Comparison of ENCODE assay signal across 10 cellular contexts in genomic region chrX:13488706-13489105, GRCh38.
DNase-seq lines count a peak whose midpoint lies in the region; ATAC-seq and TF ChIP-seq lines count a peak whose summit lies in the region.
"Had no signal": no experiment of that assay in that cellular context is flagged by ENCODE, and none has a peak within 500 bp of the region (broad histone marks: within the 10 kb centered on the region; RNA-seq: fewer than 3 reads in every experiment).

No MANE protein-coding gene starts in this region.

- H3K9me3 ChIP-seq in Panc1 (ENCODE audit: control insufficient read depth, insufficient read depth, low read depth, low read length) = no peaks in the 10 kb centered on the region
- H3K9me3 ChIP-seq in esophagus muscularis mucosa = no peaks in the 10 kb centered on the region
- H3K9me3 ChIP-seq in sigmoid colon = no peaks in the 10 kb centered on the region

- no TSS peak for BruUV-seq in Panc1 (replicated peaks; lab: Mats Ljungman, UMichigan)

- no peaks in the 10 kb centered on the region for H3K9me3 Mint-ChIP-seq in effector memory CD8-positive, alpha-beta T cell
- H3K9me3 Mint-ChIP-seq: central memory CD8-positive, alpha-beta T cell had no signal

- no peak overlapping the region for H3K4me3 Mint-ChIP-seq in effector memory CD8-positive, alpha-beta T cell
- H3K4me3 Mint-ChIP-seq: central memory CD8-positive, alpha-beta T cell had no signal

- TF ChIP-seq EP300 in esophagus muscularis mucosa (IDR thresholded peaks at IDR 0.05) (no peak), sigmoid colon (IDR thresholded peaks at IDR 0.05) (no peak)

- DNase-seq in Panc1 (ENCODE audit: low read depth, low spot score) = no peak
- no peak for DNase-seq in esophagus muscularis mucosa (ENCODE audit: extremely low spot score)
- no peak for DNase-seq in sigmoid colon
- DNase-seq in effector memory CD8-positive, alpha-beta T cell = no peak
- DNase-seq in NCI-H748 treated with DMSO at 0.1 percent for 48 hours (lab: John Stamatoyannopoulos, UW) = no peak
- DNase-seq in NCI-H1092 (lab: John Stamatoyannopoulos, UW) = no peak
- DNase-seq in NCI-H774 (lab: John Stamatoyannopoulos, UW) = no peak
- DNase-seq: GF-D8 had no signal

- H3K27ac Mint-ChIP-seq in effector memory CD8-positive, alpha-beta T cell = no peak overlapping the region

- no peaks in the 10 kb centered on the region for H3K27me3 ChIP-seq in ACC112 (ENCODE audit: insufficient read depth, low read length)
- no peaks in the 10 kb centered on the region for H3K27me3 ChIP-seq in Panc1 (ENCODE audit: control insufficient read depth, insufficient read depth, low read length)
- H3K27me3 ChIP-seq in esophagus muscularis mucosa = no peaks in the 10 kb centered on the region
- H3K27me3 ChIP-seq in sigmoid colon = no peaks in the 10 kb centered on the region

- TF ChIP-seq CTCF in Panc1 (IDR thresholded peaks at IDR 0.05) (no peak), esophagus muscularis mucosa (IDR thresholded peaks at IDR 0.05) (no peak), sigmoid colon (IDR thresholded peaks at IDR 0.05) (no peak)

- intact Hi-C loops in Panc1 (cut with micrococcal nuclease; ENCODE audit: unreplicated experiment) (loop anchor here (5.0 to 10.0 kb wide), 2 partner anchors 91 to 514 kb away; partner anchors contain the start of gene TMSB4X), esophagus muscularis mucosa (cut with DNase I) (loop anchor here (2.0 kb wide), 1 partner anchor 518 kb away; no protein-coding TSS in a partner anchor), sigmoid colon (cut with DNase I) (loop anchor here (5.0 to 10.0 kb wide), 3 partner anchors 54 to 541 kb away; no protein-coding TSS in a partner anchor)

- POLR2A ChIA-PET in Panc1 (lab: Charles Lee) = no interaction called here

- TF ChIP-seq POLR2A in esophagus muscularis mucosa (IDR thresholded peaks at IDR 0.05; ENCODE audit: low read depth) (no peak), sigmoid colon (IDR thresholded peaks at IDR 0.05) (no peak)

- H3K27ac ChIP-seq in ACC112 (ENCODE audit: low read depth, low read length) = peak overlapping the region; percentile 100
- peak overlapping the region; percentile 88; the same call in 1 of the 2 replicates for H3K27ac ChIP-seq in Panc1 (ENCODE audit: low read length)
- H3K27ac ChIP-seq in esophagus muscularis mucosa (replicated peaks in 1 of 4) = peak overlapping the region; percentile 65 to 83 (median 79)
- H3K27ac ChIP-seq in sigmoid colon = peak overlapping the region in 3 of 4 donors; percentile 65 to 76 (median 65)

- no peak overlapping the region for H2AFZ ChIP-seq in ACC112 (ENCODE audit: low read length, unreplicated experiment)

- H3K36me3 ChIP-seq in ACC112 (ENCODE audit: insufficient read depth, low read length) (no peaks in the 10 kb centered on the region), Panc1 (ENCODE audit: control insufficient read depth, insufficient read depth, low read length) (no peaks in the 10 kb centered on the region), esophagus muscularis mucosa (no peaks in the 10 kb centered on the region), sigmoid colon (no peaks in the 10 kb centered on the region)

- 72% methylated on average over 5 of the region's 5 CpGs for WGBS in esophagus muscularis mucosa
- WGBS in sigmoid colon, 2 donors = 66 to 74% methylated on average over 5 of the region's 5 CpGs

- peaks cover 35% of the 10 kb centered on the region for H3K4me1 ChIP-seq in ACC112 (ENCODE audit: control insufficient read depth, insufficient read depth, low read length, unreplicated experiment)
- H3K4me1 ChIP-seq in Panc1 (ENCODE audit: control insufficient read depth, insufficient read depth, low read length) = peaks cover 3% of the 10 kb centered on the region; the same call in 1 of the 2 replicates
- H3K4me1 ChIP-seq in esophagus muscularis mucosa = peaks cover 0 to 31% (median 21%) of the 10 kb centered on the region in 4 donors
- H3K4me1 ChIP-seq in sigmoid colon = peaks cover 0 to 11% (median 0%) of the 10 kb centered on the region in 4 donors

- in situ Hi-C loops in Panc1 (cut with HindIII; ENCODE audit: low pct_unique_long_range_greater_than_20kb, low sequenced_read_pairs) = no loop called here

- no peak for ATAC-seq in Panc1
- ATAC-seq in effector memory CD8-positive, alpha-beta T cell (replicated peaks) = no peak

- no peaks in the 10 kb centered on the region for H3K79me2 ChIP-seq in ACC112 (ENCODE audit: control insufficient read depth, insufficient read depth, low read length, unreplicated experiment)

- H3K4me3 ChIP-seq in ACC112 (ENCODE audit: low read depth, low read length) = peak overlapping the region; percentile 44; the same call in 1 of the 2 replicates
- H3K4me3 ChIP-seq in Panc1 (ENCODE audit: low read depth in 2 of 2, low read length in 2 of 2) = no peak overlapping the region
- H3K4me3 ChIP-seq in esophagus muscularis mucosa = no peak overlapping the region
- no peak overlapping the region for H3K4me3 ChIP-seq in sigmoid colon

- peaks cover 21 to 31% of the 10 kb centered on the region in 2 donors for H3K4me1 Mint-ChIP-seq in effector memory CD8-positive, alpha-beta T cell (ENCODE audit: low read depth in 2 of 2)

- H3K27me3 Mint-ChIP-seq in effector memory CD8-positive, alpha-beta T cell = no peaks in the 10 kb centered on the region
- H3K27me3 Mint-ChIP-seq: central memory CD8-positive, alpha-beta T cell had no signal

- peaks cover 3% of the 10 kb centered on the region for H3K36me3 Mint-ChIP-seq in effector memory CD8-positive, alpha-beta T cell (ENCODE audit: insufficient read depth)

- CTCF ChIA-PET in Panc1 (lab: Charles Lee) = no interaction called here
